ENCODE assay signal across 9 cellular contexts in the genomic region with DNA sequence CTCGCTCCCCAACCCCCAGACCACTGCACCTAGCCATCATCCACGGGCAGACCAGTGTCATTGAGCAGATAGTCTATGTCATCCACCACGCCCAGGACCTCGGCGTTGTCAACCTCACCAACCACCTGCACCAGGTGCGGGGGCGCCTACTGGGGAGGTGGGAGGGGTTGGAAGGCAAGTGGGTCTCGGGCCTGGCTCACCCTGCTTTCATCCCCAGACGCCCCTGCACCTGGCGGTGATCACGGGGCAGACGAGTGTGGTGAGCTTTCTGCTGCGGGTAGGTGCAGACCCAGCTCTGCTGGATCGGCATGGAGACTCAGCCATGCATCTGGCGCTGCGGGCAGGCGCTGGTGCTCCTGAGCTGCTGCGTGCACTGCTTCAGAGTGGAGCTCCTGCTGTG. TPM values are rescaled to one million over a fixed set of nuclear protein-coding genes. Genes with fewer than 3 reads are reported as not detected.
DNase-seq lines count a peak whose midpoint lies in the region; ATAC-seq and TF ChIP-seq lines count a peak whose summit lies in the region.
"Had no signal": no experiment of that assay in that cellular context is flagged by ENCODE, and none has a peak within 500 bp of the region (broad histone marks: within the 10 kb centered on the region; RNA-seq: fewer than 3 reads in every experiment).

No MANE protein-coding gene starts in this region.

- no peaks in the 10 kb centered on the region for H3K79me2 ChIP-seq in H9 (ENCODE audit: insufficient read depth, low read length)

- H4K91ac ChIP-seq in H9 (ENCODE audit: insufficient read length, low read depth, low read length): no peak overlapping the region

- H3K27me3 ChIP-seq in H9 (ENCODE audit: insufficient read depth, low read length): no peaks in the 10 kb centered on the region
- H3K27me3 ChIP-seq in lower lobe of right lung (ENCODE audit: low read depth): no peaks in the 10 kb centered on the region
- H3K27me3 ChIP-seq: adrenal gland had no signal

- TF ChIP-seq CTCF in 22Rv1 (IDR thresholded peaks at IDR 0.05) (no peak), H9 (conservative IDR thresholded peaks at IDR 0.05) (no peak), lower lobe of right lung (IDR thresholded peaks at IDR 0.05) (no peak)

- H3K4me2 ChIP-seq in H9 (ENCODE audit: insufficient read depth, insufficient read length, low read length): peak overlapping the region; percentile 20

- DNase-seq in H9: no peak
- no peak for DNase-seq in activated CD4-positive, alpha-beta memory T cell treated with anti-CD3 and anti-CD28 coated beads for 36 hours
- DNase-seq in lower lobe of right lung: no peak
- no peak for DNase-seq in AG08396 (ENCODE audit: low spot score)
- DNase-seq in 8988T: no peak

- peaks cover 39% of the 10 kb centered on the region for H3K27me3 Mint-ChIP-seq in H9 (ENCODE audit: low read depth)
- H3K27me3 Mint-ChIP-seq in activated CD4-positive, alpha-beta memory T cell treated with anti-CD3 and anti-CD28 coated beads for 36 hours: no peaks in the 10 kb centered on the region

- H2BK120ac ChIP-seq in H9 (ENCODE audit: low read depth, low read length, poor library complexity, severe bottlenecking): no peak overlapping the region

- H2BK20ac ChIP-seq in H9 (ENCODE audit: low read depth, low read length, poor library complexity, severe bottlenecking): no peak overlapping the region

- ATAC-seq in lower lobe of right lung (no peak), HG02852 (IDR thresholded peaks at IDR 0.05; ENCODE audit: unreplicated experiment) (no peak), HG02798 (IDR thresholded peaks at IDR 0.05; ENCODE audit: poor library complexity, unreplicated experiment) (no peak)

- peak overlapping the region; percentile 64 for H3K4me3 ChIP-seq in lower lobe of right lung

- peaks cover 7% of the 10 kb centered on the region for H3K23me2 ChIP-seq in H9 (ENCODE audit: insufficient read length, low read depth, low read length, poor library complexity, severe bottlenecking)

- no peak overlapping the region for H2AK5ac ChIP-seq in H9 (ENCODE audit: insufficient read length, low read length)

- intact Hi-C loops in activated CD4-positive, alpha-beta memory T cell treated with anti-CD3 and anti-CD28 coated beads for 36 hours (cut with micrococcal nuclease): no loop called here
- intact Hi-C loops in lower lobe of right lung (cut with DNase I): no loop called here

- peaks cover 11 to 24% of the 10 kb centered on the region in 2 experiments for H3K4me1 Mint-ChIP-seq in H9
- H3K4me1 Mint-ChIP-seq in activated CD4-positive, alpha-beta memory T cell treated with anti-CD3 and anti-CD28 coated beads for 36 hours (ENCODE audit: low read depth): peaks cover 40% of the 10 kb centered on the region

- H2BK15ac ChIP-seq in H9 (ENCODE audit: low read depth, low read length): no peak overlapping the region; the same call in 1 of the 2 replicates

- WGBS in H9 (ENCODE audit: extremely low coverage, insufficient read length, low lambda C conversion rate): no CpG with 5 or more reads among the region's 18 CpGs

- H3K79me1 ChIP-seq in H9 (ENCODE audit: insufficient read depth, low read depth, low read length, poor library complexity, severe bottlenecking): no peaks in the 10 kb centered on the region

- no peak overlapping the region for H3K9ac ChIP-seq in H9 (ENCODE audit: extremely low read depth, insufficient read length, low read length)

- peak overlapping the region in 1 of 2 experiments; percentile 75; a peak in 2 of 5 replicates for H3K4me3 Mint-ChIP-seq in H9
- H3K4me3 Mint-ChIP-seq in activated CD4-positive, alpha-beta memory T cell treated with anti-CD3 and anti-CD28 coated beads for 36 hours: peak overlapping the region; percentile 68

- POLR2A ChIA-PET in activated CD4-positive, alpha-beta memory T cell treated with anti-CD3 and anti-CD28 coated beads for 36 hours (lab: Charles Lee): interaction anchor here (0.6 to 7.9 kb wide), 5 partner anchors 9 to 171 kb away, joined by 3 to 84 read pairs (median 9); partner anchors contain the start of genes CUEDC2 and FBXL15

- no peak overlapping the region for H3K27ac Mint-ChIP-seq in H9
- H3K27ac Mint-ChIP-seq in activated CD4-positive, alpha-beta memory T cell treated with anti-CD3 and anti-CD28 coated beads for 36 hours: peak overlapping the region; percentile 74

- H4K5ac ChIP-seq in H9 (ENCODE audit: insufficient read length, low read depth, low read length): no peak overlapping the region

- H3K4ac ChIP-seq in H9 (ENCODE audit: low read depth, low read length): no peak overlapping the region

- no peaks in the 10 kb centered on the region for H4K20me1 ChIP-seq in H9 (ENCODE audit: control insufficient read depth, insufficient read depth, insufficient read length)

- H2AFZ ChIP-seq in H9 (ENCODE audit: low read length): no peak overlapping the region

- H2BK5ac ChIP-seq in H9 (ENCODE audit: insufficient read length, low read length): no peak overlapping the region

- H3K36me3 Mint-ChIP-seq in H9 (ENCODE audit: insufficient read depth in 1 of 3, low read depth in 3 of 3): peaks cover 1 to 31% (median 21%) of the 10 kb centered on the region in 3 experiments; a peak in 5 of 7 replicates
- H3K36me3 Mint-ChIP-seq in activated CD4-positive, alpha-beta memory T cell treated with anti-CD3 and anti-CD28 coated beads for 36 hours: peaks cover 67% of the 10 kb centered on the region

- H4K8ac ChIP-seq in H9 (replicated peaks; ENCODE audit: insufficient read length, low read depth, low read length): no peak overlapping the region

- no peak overlapping the region for H3K14ac ChIP-seq in H9 (ENCODE audit: insufficient read depth, low read length)

- H3K9me3 ChIP-seq in H9 (ENCODE audit: control insufficient read depth, low read depth, low read length) (no peaks in the 10 kb centered on the region), lower lobe of right lung (no peaks in the 10 kb centered on the region)
- H3K9me3 ChIP-seq: adrenal gland had no signal

- no peak overlapping the region for H2BK12ac ChIP-seq in H9 (ENCODE audit: insufficient read length, low read depth, low read length)

- H3T11ph ChIP-seq in H9 (ENCODE audit: low read length): no peak overlapping the region

- H3K23ac ChIP-seq in H9 (ENCODE audit: insufficient read length, low read depth, low read length): no peak overlapping the region

- H3K18ac ChIP-seq in H9 (ENCODE audit: insufficient read length, low read depth, low read length): no peak overlapping the region

- CTCF ChIA-PET in activated CD4-positive, alpha-beta memory T cell treated with anti-CD3 and anti-CD28 coated beads for 36 hours (lab: Charles Lee): interaction anchor here (0.6 to 13.2 kb wide), 26 partner anchors 8 to 281 kb away, joined by 3 to 213 read pairs (median 6); partner anchors contain the start of genes C10orf95, CUEDC2 and FBXL15

- H3K9me3 Mint-ChIP-seq in H9: no peaks in the 10 kb centered on the region
- H3K9me3 Mint-ChIP-seq in activated CD4-positive, alpha-beta memory T cell treated with anti-CD3 and anti-CD28 coated beads for 36 hours: no peaks in the 10 kb centered on the region

- H3K27ac ChIP-seq in 22Rv1 (peak overlapping the region; percentile 74), H9 (ENCODE audit: insufficient read length, low read depth, low read length) (no peak overlapping the region), lower lobe of right lung (peak overlapping the region; percentile 84)

- H3K4me1 ChIP-seq in H9 (ENCODE audit: insufficient read depth, low read length) (no peaks in the 10 kb centered on the region), lower lobe of right lung (peaks cover 41% of the 10 kb centered on the region)

- H3K56ac ChIP-seq in H9 (ENCODE audit: insufficient read length, low read depth, low read length): no peak overlapping the region

- peaks cover 44% of the 10 kb centered on the region for H3K36me3 ChIP-seq in lower lobe of right lung

RNA-seq across cellular contexts. Expression of gene NFKB2, which starts 4.6 kb away (rescaled TPM):
- total RNA-seq in H9 (2021): 21.0 and 23.7 TPM in 2 replicates
- total RNA-seq in activated CD4-positive, alpha-beta memory T cell treated with anti-CD3 and anti-CD28 coated beads for 36 hours: 100 to 1,000 TPM; 241 to 242 TPM
- 30.9 TPM for total RNA-seq in lower lobe of right lung

RNA-seq across cellular contexts. Expression of gene PSD, which starts 18.5 kb away (rescaled TPM):
- total RNA-seq in H9 (2021) (3.4 and 3.6 TPM in 2 replicates), lower lobe of right lung (5.3 TPM)
- total RNA-seq in activated CD4-positive, alpha-beta memory T cell treated with anti-CD3 and anti-CD28 coated beads for 36 hours: 1 to 10 TPM; 4.2 to 4.4 TPM

RNA-seq across cellular contexts. Expression of gene FBXL15, which starts 20.6 kb away (rescaled TPM):
- 8.4 and 9.1 TPM in 2 replicates for total RNA-seq in H9 (2021)
- total RNA-seq in activated CD4-positive, alpha-beta memory T cell treated with anti-CD3 and anti-CD28 coated beads for 36 hours: 10 to 100 TPM; 10.8 to 11.4 TPM
- 16.6 TPM for total RNA-seq in lower lobe of right lung

RNA-seq across cellular contexts. Expression of gene CUEDC2, which starts 32.3 kb away (rescaled TPM):
- total RNA-seq in H9 (2021): 41.2 and 43.0 TPM in 2 replicates
- total RNA-seq in activated CD4-positive, alpha-beta memory T cell treated with anti-CD3 and anti-CD28 coated beads for 36 hours: 10 to 100 TPM; 68.6 to 68.9 TPM
- 41.2 TPM for total RNA-seq in lower lobe of right lung

RNA-seq across cellular contexts. Expression of gene C10orf95, which starts 51.3 kb away (rescaled TPM):
- total RNA-seq in H9 (2021): not detected in 2 replicates
- under 1 TPM; 0.19 to 0.48 TPM for total RNA-seq in activated CD4-positive, alpha-beta memory T cell treated with anti-CD3 and anti-CD28 coated beads for 36 hours
- 5.7 TPM for total RNA-seq in lower lobe of right lung
